In genomic region chr13:106350208-106350607, GRCh38 we compare ENCODE assay signal across 1 cellular context.
TF ChIP-seq lines count a peak whose summit lies in the region.

No MANE protein-coding gene starts in this region.

TF ChIP-seq in WTC11, 78 proteins besides CTCF, POLR2A, EP300 and RAD21 (continued from another document):
- TF ChIP-seq, protein P1, sequence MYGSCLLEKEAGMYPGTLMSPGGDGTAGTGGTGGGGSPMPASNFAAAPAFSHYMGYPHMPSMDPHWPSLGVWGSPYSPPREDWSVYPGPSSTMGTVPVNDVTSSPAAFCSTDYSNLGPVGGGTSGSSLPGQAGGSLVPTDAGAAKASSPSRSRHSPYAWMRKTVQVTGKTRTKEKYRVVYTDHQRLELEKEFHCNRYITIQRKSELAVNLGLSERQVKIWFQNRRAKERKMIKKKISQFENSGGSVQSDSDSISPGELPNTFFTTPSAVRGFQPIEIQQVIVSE (CRISPR knock-in tag; IDR thresholded peaks at IDR 0.05; ENCODE audit: borderline replicate concordance): no peak
- TF ChIP-seq TP53 (CRISPR knock-in tag; IDR thresholded peaks at IDR 0.05) (no peak), ZNF121 (CRISPR knock-in tag; IDR thresholded peaks at IDR 0.05) (no peak), ELF4 (CRISPR knock-in tag; IDR thresholded peaks at IDR 0.05; ENCODE audit: low read depth) (no peak), MYBL2 (CRISPR knock-in tag; IDR thresholded peaks at IDR 0.05) (no peak), RORB (CRISPR knock-in tag; IDR thresholded peaks at IDR 0.05) (no peak), SMAD4 (CRISPR knock-in tag; IDR thresholded peaks at IDR 0.05) (no peak), ZNF263 (CRISPR knock-in tag; IDR thresholded peaks at IDR 0.05; ENCODE audit: low read depth) (no peak)
- TF ChIP-seq, protein P2, sequence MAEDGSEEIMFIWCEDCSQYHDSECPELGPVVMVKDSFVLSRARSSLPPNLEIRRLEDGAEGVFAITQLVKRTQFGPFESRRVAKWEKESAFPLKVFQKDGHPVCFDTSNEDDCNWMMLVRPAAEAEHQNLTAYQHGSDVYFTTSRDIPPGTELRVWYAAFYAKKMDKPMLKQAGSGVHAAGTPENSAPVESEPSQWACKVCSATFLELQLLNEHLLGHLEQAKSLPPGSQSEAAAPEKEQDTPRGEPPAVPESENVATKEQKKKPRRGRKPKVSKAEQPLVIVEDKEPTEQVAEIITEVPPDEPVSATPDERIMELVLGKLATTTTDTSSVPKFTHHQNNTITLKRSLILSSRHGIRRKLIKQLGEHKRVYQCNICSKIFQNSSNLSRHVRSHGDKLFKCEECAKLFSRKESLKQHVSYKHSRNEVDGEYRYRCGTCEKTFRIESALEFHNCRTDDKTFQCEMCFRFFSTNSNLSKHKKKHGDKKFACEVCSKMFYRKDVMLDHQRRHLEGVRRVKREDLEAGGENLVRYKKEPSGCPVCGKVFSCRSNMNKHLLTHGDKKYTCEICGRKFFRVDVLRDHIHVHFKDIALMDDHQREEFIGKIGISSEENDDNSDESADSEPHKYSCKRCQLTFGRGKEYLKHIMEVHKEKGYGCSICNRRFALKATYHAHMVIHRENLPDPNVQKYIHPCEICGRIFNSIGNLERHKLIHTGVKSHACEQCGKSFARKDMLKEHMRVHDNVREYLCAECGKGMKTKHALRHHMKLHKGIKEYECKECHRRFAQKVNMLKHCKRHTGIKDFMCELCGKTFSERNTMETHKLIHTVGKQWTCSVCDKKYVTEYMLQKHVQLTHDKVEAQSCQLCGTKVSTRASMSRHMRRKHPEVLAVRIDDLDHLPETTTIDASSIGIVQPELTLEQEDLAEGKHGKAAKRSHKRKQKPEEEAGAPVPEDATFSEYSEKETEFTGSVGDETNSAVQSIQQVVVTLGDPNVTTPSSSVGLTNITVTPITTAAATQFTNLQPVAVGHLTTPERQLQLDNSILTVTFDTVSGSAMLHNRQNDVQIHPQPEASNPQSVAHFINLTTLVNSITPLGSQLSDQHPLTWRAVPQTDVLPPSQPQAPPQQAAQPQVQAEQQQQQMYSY (CRISPR knock-in tag; IDR thresholded peaks at IDR 0.05): no peak
